In genomic region chr11:18172686-18173085, GRCh38 we compare ENCODE assay signal across 22 cellular contexts. TPM values are rescaled to one million over a fixed set of nuclear protein-coding genes. Genes with fewer than 3 reads are reported as not detected.
DNase-seq lines count a peak whose midpoint lies in the region; ATAC-seq and TF ChIP-seq lines count a peak whose summit lies in the region.
"Had no signal": no experiment of that assay in that cellular context is flagged by ENCODE, and none has a peak within 500 bp of the region (broad histone marks: within the 10 kb centered on the region; RNA-seq: fewer than 3 reads in every experiment).

Gene MRGPRX4, plus strand, starts transcription at chr11:18172837. Its CDS starts 420 bp downstream, at chr11:18173257.

- intact Hi-C loops in activated B cell treated with CpG ODN at 0.5 μM for 24 hours (cut with micrococcal nuclease) = no loop called here

- H3K9me3 Mint-ChIP-seq in IgD-negative memory B cell (no peaks in the 10 kb centered on the region), activated B cell treated with CpG ODN at 0.5 μM for 24 hours (no peaks in the 10 kb centered on the region)
- H3K9me3 Mint-ChIP-seq in stimulated activated naive B cell treated with anti-CD40 and anti-IgM and Interleukin-4, amounts not matched to agents 10 μg/mL and 1 μg/mL and 100 μg/mL, for 72 hours = no peaks in the 10 kb centered on the region
- H3K9me3 Mint-ChIP-seq: CD4-positive, alpha-beta T cell had no signal

- no peak for ATAC-seq in activated B cell treated with CpG ODN at 0.5 μM for 24 hours (ENCODE audit: low read depth)
- ATAC-seq in stimulated activated naive B cell treated with anti-CD40 and anti-IgM and Interleukin-4, amounts not matched to agents 10 μg/mL and 1 μg/mL and 100 μg/mL, for 72 hours (replicated peaks) = no peak

- H3K27me3 Mint-ChIP-seq in IgD-negative memory B cell (peaks cover 9% of the 10 kb centered on the region), activated B cell treated with CpG ODN at 0.5 μM for 24 hours (peaks cover 15% of the 10 kb centered on the region)
- peaks cover 12 to 16% of the 10 kb centered on the region in 2 donors for H3K27me3 Mint-ChIP-seq in stimulated activated naive B cell treated with anti-CD40 and anti-IgM and Interleukin-4, amounts not matched to agents 10 μg/mL and 1 μg/mL and 100 μg/mL, for 72 hours

- H3K4me3 Mint-ChIP-seq in IgD-negative memory B cell (peak within 1 kb of the TSS; percentile 63 to 91 (median 70)), activated B cell treated with CpG ODN at 0.5 μM for 24 hours (peak within 1 kb of the TSS; percentile 29)
- H3K4me3 Mint-ChIP-seq in stimulated activated naive B cell treated with anti-CD40 and anti-IgM and Interleukin-4, amounts not matched to agents 10 μg/mL and 1 μg/mL and 100 μg/mL, for 72 hours = peak within 1 kb of the TSS in 1 of 2 donors; percentile 51
- H3K4me3 Mint-ChIP-seq: CD4-positive, alpha-beta T cell had no signal

- POLR2A ChIA-PET in activated B cell treated with CpG ODN at 0.5 μM for 24 hours (lab: Charles Lee) = no interaction called here

- CTCF ChIA-PET in activated B cell treated with CpG ODN at 0.5 μM for 24 hours (lab: Charles Lee) = no interaction called here

- TF ChIP-seq CTCF in activated B cell treated with CpG ODN at 0.5 μM for 24 hours (IDR thresholded peaks at IDR 0.05) = no peak

- DNase-seq in ELR (ENCODE audit: low read depth) = peak; percentile 79
- DNase-seq in activated B cell treated with CpG ODN at 0.5 μM for 24 hours = no peak
- DNase-seq in stimulated activated naive B cell treated with anti-CD40 and anti-IgM and Interleukin-4, amounts not matched to agents 10 μg/mL and 1 μg/mL and 100 μg/mL, for 72 hours = no peak
- DNase-seq in amygdala (lab: John Stamatoyannopoulos, UW) = no peak
- DNase-seq in OCI-M2 (lab: John Stamatoyannopoulos, UW; ENCODE audit: unreplicated experiment) = no peak
- DNase-seq in retina = no peak
- DNase-seq: Caco-2; CD4-positive, alpha-beta T cell; GF-D8; Kasumi-1; MM.1S; NCI-H1048; NCI-H1436; NCI-H187 treated with DMSO at 0.1 percent for 48 hours; NCI-H2107; NCI-H446 treated with DMSO at 0.1 percent for 48 hours; SJCRH30 had no signal

- H3K27ac Mint-ChIP-seq in IgD-negative memory B cell = peak within 1 kb of the TSS in 2 of 3 donors; percentile 33 to 69
- H3K27ac Mint-ChIP-seq in activated B cell treated with CpG ODN at 0.5 μM for 24 hours = no peak within 1 kb of the TSS
- H3K27ac Mint-ChIP-seq in stimulated activated naive B cell treated with anti-CD40 and anti-IgM and Interleukin-4, amounts not matched to agents 10 μg/mL and 1 μg/mL and 100 μg/mL, for 72 hours = peak within 1 kb of the TSS; percentile 56
- H3K27ac Mint-ChIP-seq: CD4-positive, alpha-beta T cell had no signal

- no peaks in the 10 kb centered on the region for H3K36me3 Mint-ChIP-seq in IgD-negative memory B cell
- no peaks in the 10 kb centered on the region for H3K36me3 Mint-ChIP-seq in activated B cell treated with CpG ODN at 0.5 μM for 24 hours (ENCODE audit: low read depth)
- H3K36me3 Mint-ChIP-seq in stimulated activated naive B cell treated with anti-CD40 and anti-IgM and Interleukin-4, amounts not matched to agents 10 μg/mL and 1 μg/mL and 100 μg/mL, for 72 hours = peaks cover 0 to 3% of the 10 kb centered on the region in 2 donors

- H3K4me1 Mint-ChIP-seq in IgD-negative memory B cell (peaks cover 0 to 5% (median 4%) of the 10 kb centered on the region in 3 donors), activated B cell treated with CpG ODN at 0.5 μM for 24 hours (no peaks in the 10 kb centered on the region)
- H3K4me1 Mint-ChIP-seq in stimulated activated naive B cell treated with anti-CD40 and anti-IgM and Interleukin-4, amounts not matched to agents 10 μg/mL and 1 μg/mL and 100 μg/mL, for 72 hours = peaks cover 0 to 5% of the 10 kb centered on the region in 2 donors

RNA-seq across cellular contexts. Expression of gene MRGPRX4, which starts in this region (rescaled TPM):
- polyA plus RNA-seq in IgD-negative memory B cell = not detected
- total RNA-seq in activated B cell treated with CpG ODN at 0.5 μM for 24 hours = not detected in 2 replicates
- total RNA-seq: Caco-2; CD4-positive, alpha-beta T cell; Daoy; H4; Peyer's patch; SJCRH30; T-helper 1 cell treated with Interleukin-12 subunit alpha and Interleukin-12 subunit beta and Interleukin-4 antibody, amounts not matched to agents 30 ng/mL and 1 ng/mL, for 36 hours had no signal
